In genomic region chr9:132004323-132004722, GRCh38 we compare ENCODE assay signal across 1 cellular context.
TF ChIP-seq lines count a peak whose summit lies in the region.

No MANE protein-coding gene starts in this region.

TF ChIP-seq in WTC11, 78 proteins besides CTCF, POLR2A, EP300 and RAD21 (continued from another document):
- TF ChIP-seq USF2 (CRISPR knock-in tag; IDR thresholded peaks at IDR 0.05) = no peak
- TF ChIP-seq JAZF1 (CRISPR knock-in tag; IDR thresholded peaks at IDR 0.05) = no peak
- no peak for TF ChIP-seq PRRX2 (CRISPR knock-in tag; IDR thresholded peaks at IDR 0.05)
- TF ChIP-seq SOX15 (CRISPR knock-in tag; IDR thresholded peaks at IDR 0.05) = no peak
- TF ChIP-seq, protein P1, sequence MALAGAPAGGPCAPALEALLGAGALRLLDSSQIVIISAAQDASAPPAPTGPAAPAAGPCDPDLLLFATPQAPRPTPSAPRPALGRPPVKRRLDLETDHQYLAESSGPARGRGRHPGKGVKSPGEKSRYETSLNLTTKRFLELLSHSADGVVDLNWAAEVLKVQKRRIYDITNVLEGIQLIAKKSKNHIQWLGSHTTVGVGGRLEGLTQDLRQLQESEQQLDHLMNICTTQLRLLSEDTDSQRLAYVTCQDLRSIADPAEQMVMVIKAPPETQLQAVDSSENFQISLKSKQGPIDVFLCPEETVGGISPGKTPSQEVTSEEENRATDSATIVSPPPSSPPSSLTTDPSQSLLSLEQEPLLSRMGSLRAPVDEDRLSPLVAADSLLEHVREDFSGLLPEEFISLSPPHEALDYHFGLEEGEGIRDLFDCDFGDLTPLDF (CRISPR knock-in tag; IDR thresholded peaks at IDR 0.05) = no peak
- no peak for TF ChIP-seq RORB (CRISPR knock-in tag; IDR thresholded peaks at IDR 0.05)
- TF ChIP-seq, protein P2, sequence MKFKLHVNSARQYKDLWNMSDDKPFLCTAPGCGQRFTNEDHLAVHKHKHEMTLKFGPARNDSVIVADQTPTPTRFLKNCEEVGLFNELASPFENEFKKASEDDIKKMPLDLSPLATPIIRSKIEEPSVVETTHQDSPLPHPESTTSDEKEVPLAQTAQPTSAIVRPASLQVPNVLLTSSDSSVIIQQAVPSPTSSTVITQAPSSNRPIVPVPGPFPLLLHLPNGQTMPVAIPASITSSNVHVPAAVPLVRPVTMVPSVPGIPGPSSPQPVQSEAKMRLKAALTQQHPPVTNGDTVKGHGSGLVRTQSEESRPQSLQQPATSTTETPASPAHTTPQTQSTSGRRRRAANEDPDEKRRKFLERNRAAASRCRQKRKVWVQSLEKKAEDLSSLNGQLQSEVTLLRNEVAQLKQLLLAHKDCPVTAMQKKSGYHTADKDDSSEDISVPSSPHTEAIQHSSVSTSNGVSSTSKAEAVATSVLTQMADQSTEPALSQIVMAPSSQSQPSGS (CRISPR knock-in tag; IDR thresholded peaks at IDR 0.05; ENCODE audit: borderline replicate concordance, low read depth) = no peak
- no peak for TF ChIP-seq TCF7 (CRISPR knock-in tag; IDR thresholded peaks at IDR 0.05; ENCODE audit: low read depth)
- no peak for TF ChIP-seq ZNF416 (CRISPR knock-in tag; IDR thresholded peaks at IDR 0.05)
- TF ChIP-seq OVOL2 (CRISPR knock-in tag; IDR thresholded peaks at IDR 0.05; ENCODE audit: borderline replicate concordance) = no peak
- TF ChIP-seq CBFB (CRISPR knock-in tag; IDR thresholded peaks at IDR 0.05; ENCODE audit: low read depth) = no peak
- no peak for TF ChIP-seq IRF1 (CRISPR knock-in tag; IDR thresholded peaks at IDR 0.05)
- TF ChIP-seq ZNF281 (CRISPR knock-in tag; IDR thresholded peaks at IDR 0.05) = no peak
- TF ChIP-seq RELA (CRISPR knock-in tag; IDR thresholded peaks at IDR 0.05; ENCODE audit: borderline replicate concordance) = no peak
- TF ChIP-seq IRF2 (CRISPR knock-in tag; IDR thresholded peaks at IDR 0.05; ENCODE audit: borderline replicate concordance, low read depth) = no peak
- no peak for TF ChIP-seq ZMAT4 (CRISPR knock-in tag; IDR thresholded peaks at IDR 0.05)
- TF ChIP-seq GRHL2 (CRISPR knock-in tag; IDR thresholded peaks at IDR 0.05; ENCODE audit: insufficient replicate concordance, severe bottlenecking) = no peak
